ENCODE assay signal across 16 cellular contexts in the genomic region with DNA sequence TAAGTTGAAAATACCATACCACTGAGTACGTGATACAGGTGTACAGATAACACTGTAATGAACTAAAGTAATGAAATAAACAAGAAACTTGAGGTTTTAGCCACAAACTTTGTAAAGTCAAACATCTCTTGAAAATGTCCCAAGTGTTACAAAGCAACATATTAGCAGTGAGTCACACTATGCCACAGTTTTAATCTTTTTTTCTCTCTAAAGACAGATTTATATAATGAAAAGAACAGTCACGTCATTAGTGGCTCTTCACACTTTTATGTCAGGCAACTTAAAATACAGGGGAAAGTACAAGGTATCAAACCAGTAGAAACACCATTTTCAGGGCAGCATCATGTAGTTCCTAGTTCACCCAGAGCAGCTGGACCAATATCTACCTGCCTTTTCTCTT. TPM values are rescaled to one million over a fixed set of nuclear protein-coding genes. Genes with fewer than 3 reads are reported as not detected.
DNase-seq lines count a peak whose midpoint lies in the region; ATAC-seq and TF ChIP-seq lines count a peak whose summit lies in the region.
"Had no signal": no experiment of that assay in that cellular context is flagged by ENCODE, and none has a peak within 500 bp of the region (broad histone marks: within the 10 kb centered on the region; RNA-seq: fewer than 3 reads in every experiment).

No MANE protein-coding gene starts in this region.

- ATAC-seq in activated naive CD4-positive, alpha-beta T cell treated with anti-CD3 and anti-CD28 coated beads, Interleukin-2, amount 50 U/mL, for 72 hours: peak; percentile 53 to 80
- peak; percentile 86 for ATAC-seq in HG02610 (IDR thresholded peaks at IDR 0.05; ENCODE audit: unreplicated experiment)
- ATAC-seq in stimulated activated effector memory CD8-positive, alpha-beta T cell treated with anti-CD3 and anti-CD28 coated beads, Interleukin-12 subunit alpha, Interleukin-12 subunit beta, amount 100 ng/mL, for 72 hours: peak; percentile 91
- ATAC-seq in HG03196 (IDR thresholded peaks at IDR 0.05; ENCODE audit: unreplicated experiment): no peak
- ATAC-seq in HG03521 (IDR thresholded peaks at IDR 0.05; ENCODE audit: unreplicated experiment): no peak
- ATAC-seq: body of pancreas had no signal

- TF ChIP-seq CTCF in choroid plexus epithelial cell (conservative IDR thresholded peaks at IDR 0.05; ENCODE audit: low read depth, low read length): no peak

- H3K36me3 Mint-ChIP-seq in activated naive CD4-positive, alpha-beta T cell treated with anti-CD3 and anti-CD28 coated beads, Interleukin-2, amount 50 U/mL, for 72 hours: peaks cover 0 to 24% of the 10 kb centered on the region in 2 donors
- no peaks in the 10 kb centered on the region for H3K36me3 Mint-ChIP-seq in stimulated activated effector memory CD8-positive, alpha-beta T cell treated with anti-CD3 and anti-CD28 coated beads, Interleukin-12 subunit alpha, Interleukin-12 subunit beta, amount 100 ng/mL, for 72 hours

- DNase-seq in activated naive CD4-positive, alpha-beta T cell treated with anti-CD3 and anti-CD28 coated beads, Interleukin-2, amount 50 U/mL, for 72 hours (ENCODE audit: low spot score in 2 of 2): no peak
- DNase-seq in activated naive CD4-positive, alpha-beta T cell treated with Interleukin-2 at 50 U/mL for 16 hours: no peak
- peak; percentile 13 for DNase-seq in choroid plexus epithelial cell (ENCODE audit: low read depth)
- DNase-seq in stimulated activated effector memory CD8-positive, alpha-beta T cell treated with anti-CD3 and anti-CD28 coated beads, Interleukin-12 subunit alpha, Interleukin-12 subunit beta, amount 100 ng/mL, for 72 hours (ENCODE audit: low spot score in 2 of 2): no peak
- DNase-seq in NCI-H1417 (lab: John Stamatoyannopoulos, UW): no peak
- DNase-seq: body of pancreas; DMS79; effector CD8-positive, alpha-beta T cell; stimulated activated CD8-positive, alpha-beta memory T cell treated with anti-CD3 and anti-CD28 coated beads, Interleukin-4, amount 100 ng/mL, for 48 hours; upper lobe of left lung had no signal

- H3K4me3 ChIP-seq in choroid plexus epithelial cell (ENCODE audit: low read depth, low read length): no peak overlapping the region
- H3K4me3 ChIP-seq: body of pancreas, HAP-1, SK-N-MC, upper lobe of left lung had no signal

- H3K9me3 Mint-ChIP-seq in activated naive CD4-positive, alpha-beta T cell treated with anti-CD3 and anti-CD28 coated beads, Interleukin-2, amount 50 U/mL, for 72 hours: no peaks in the 10 kb centered on the region
- no peaks in the 10 kb centered on the region for H3K9me3 Mint-ChIP-seq in stimulated activated effector memory CD8-positive, alpha-beta T cell treated with anti-CD3 and anti-CD28 coated beads, Interleukin-12 subunit alpha, Interleukin-12 subunit beta, amount 100 ng/mL, for 72 hours
- H3K9me3 Mint-ChIP-seq: activated T-helper 1 cell treated with anti-CD3 and anti-CD28 coated beads, Interleukin-12 subunit alpha, Interleukin-12 subunit beta, Interleukin-2, Interleukin-4 antibody, amounts not matched to agents 30 ng/mL and 10 ng/mL and 1 ng/mL, durations not matched to agents 14 hours and 24 hours and 36 hours had no signal

- no peak overlapping the region for H3K4me3 Mint-ChIP-seq in stimulated activated effector memory CD8-positive, alpha-beta T cell treated with anti-CD3 and anti-CD28 coated beads, Interleukin-12 subunit alpha, Interleukin-12 subunit beta, amount 100 ng/mL, for 72 hours
- H3K4me3 Mint-ChIP-seq: activated T-helper 1 cell treated with anti-CD3 and anti-CD28 coated beads, Interleukin-12 subunit alpha, Interleukin-12 subunit beta, Interleukin-2, Interleukin-4 antibody, amounts not matched to agents 30 ng/mL and 10 ng/mL and 1 ng/mL, durations not matched to agents 14 hours and 24 hours and 36 hours had no signal

- H3K4me1 Mint-ChIP-seq in stimulated activated effector memory CD8-positive, alpha-beta T cell treated with anti-CD3 and anti-CD28 coated beads, Interleukin-12 subunit alpha, Interleukin-12 subunit beta, amount 100 ng/mL, for 72 hours: peaks cover 9% of the 10 kb centered on the region

- H3K27ac Mint-ChIP-seq in activated naive CD4-positive, alpha-beta T cell treated with anti-CD3 and anti-CD28 coated beads, Interleukin-2, amount 50 U/mL, for 72 hours: peak overlapping the region in 1 of 2 donors; percentile 49
- peak overlapping the region; percentile 43 for H3K27ac Mint-ChIP-seq in stimulated activated effector memory CD8-positive, alpha-beta T cell treated with anti-CD3 and anti-CD28 coated beads, Interleukin-12 subunit alpha, Interleukin-12 subunit beta, amount 100 ng/mL, for 72 hours
- H3K27ac Mint-ChIP-seq: activated T-helper 1 cell treated with anti-CD3 and anti-CD28 coated beads, Interleukin-12 subunit alpha, Interleukin-12 subunit beta, Interleukin-2, Interleukin-4 antibody, amounts not matched to agents 30 ng/mL and 10 ng/mL and 1 ng/mL, durations not matched to agents 14 hours and 24 hours and 36 hours had no signal

RNA-seq across cellular contexts. Expression of gene RAPH1, which starts 42.1 kb away (rescaled TPM):
- total RNA-seq in activated naive CD4-positive, alpha-beta T cell treated with anti-CD3 and anti-CD28 coated beads, Interleukin-2, amount 50 U/mL, for 72 hours: 1 to 10 TPM; 7.7 to 9.0 TPM

Comparison
In these comparisons a context has a peak if more than half of its experiments do, and no peak if none do; other contexts are left out.
1. ATAC-seq: peak in activated naive CD4-positive, alpha-beta T cell treated with anti-CD3 and anti-CD28 coated beads, Interleukin-2, amount 50 U/mL, for 72 hours (2 of 2), HG02610 (single experiment) and stimulated activated effector memory CD8-positive, alpha-beta T cell treated with anti-CD3 and anti-CD28 coated beads, Interleukin-12 subunit alpha, Interleukin-12 subunit beta, amount 100 ng/mL, for 72 hours (single experiment); none in HG03196 (single experiment) and HG03521 (single experiment).